Comparison of ENCODE assay signal across 10 cellular contexts in the genomic region with DNA sequence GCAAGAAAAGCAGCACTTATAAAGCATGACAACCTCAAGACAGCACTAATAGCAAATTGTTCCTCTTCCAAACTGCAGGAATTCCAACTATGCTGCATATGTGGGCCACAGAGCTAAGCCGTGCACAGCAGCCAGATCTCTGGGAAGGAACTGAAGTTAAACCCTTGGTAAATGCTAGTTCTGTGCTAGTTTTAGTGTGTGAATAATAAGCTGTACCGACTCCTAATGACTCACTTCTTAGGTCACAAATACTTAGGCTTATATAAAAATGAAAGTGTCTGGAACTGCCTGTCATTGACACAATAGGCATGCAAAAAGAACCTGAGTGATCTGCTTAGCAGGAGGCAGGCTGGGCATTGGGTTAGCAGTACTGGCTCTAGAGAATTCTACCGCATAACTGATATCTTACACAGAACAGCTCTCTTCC. TPM values are rescaled to one million over a fixed set of nuclear protein-coding genes. Genes with fewer than 3 reads are reported as not detected.
DNase-seq lines count a peak whose midpoint lies in the region; ATAC-seq and TF ChIP-seq lines count a peak whose summit lies in the region.
"Had no signal": no experiment of that assay in that cellular context is flagged by ENCODE, and none has a peak within 500 bp of the region (broad histone marks: within the 10 kb centered on the region; RNA-seq: fewer than 3 reads in every experiment).

No MANE protein-coding gene starts in this region.

- no peak overlapping the region for H2BK15ac ChIP-seq in IMR-90 (ENCODE audit: low read depth, low read length)

- no peak for TF ChIP-seq RAD21 in IMR-90 (IDR thresholded peaks at IDR 0.05; ENCODE audit: low read length)

- dilution Hi-C loops in IMR-90 (cut with HindIII; ENCODE audit: low sequenced_read_pairs, unreplicated experiment), result no loop called here

- no peaks in the 10 kb centered on the region for H3K9me1 ChIP-seq in IMR-90 (ENCODE audit: insufficient read depth, low read length)

- H3K23ac ChIP-seq in IMR-90 (ENCODE audit: low read depth, low read length), result no peak overlapping the region

- H3K56ac ChIP-seq in IMR-90 (ENCODE audit: extremely low read depth, insufficient read depth, low read length), result no peak overlapping the region

- H3K9ac ChIP-seq in IMR-90 (ENCODE audit: low read depth, low read length), result no peak overlapping the region

- no peak for TF ChIP-seq CTCF in IMR-90 (conservative IDR thresholded peaks at IDR 0.05; ENCODE audit: low read depth, low read length)

- no peak for TF ChIP-seq POLR2A in IMR-90 (IDR thresholded peaks at IDR 0.05; ENCODE audit: low read depth, low read length)

- H3K79me1 ChIP-seq in IMR-90 (ENCODE audit: low read depth in 1 of 2, low read length in 2 of 2), result no peaks in the 10 kb centered on the region

- peak; percentile 94 for ATAC-seq in IMR-90 (ENCODE audit: low read depth)
- ATAC-seq in esophagus mucosa, result peak; percentile 76
- ATAC-seq in GM21529 (IDR thresholded peaks at IDR 0.05; ENCODE audit: unreplicated experiment), result no peak
- no peak for ATAC-seq in GM21619 (IDR thresholded peaks at IDR 0.05; ENCODE audit: unreplicated experiment)

- in situ Hi-C loops in IMR-90 (cut with MboI; ENCODE audit: low sequenced_read_pairs), result no loop called here

- no peak overlapping the region for H2AFZ ChIP-seq in IMR-90 (replicated peaks; ENCODE audit: low read length, poor library complexity)

- BruUV-seq in IMR-90 (replicated peaks; lab: Mats Ljungman, UMichigan), result no TSS peak

- no peak overlapping the region for H2AK9ac ChIP-seq in IMR-90 (replicated peaks; ENCODE audit: low read depth, low read length, poor library complexity)

- H4K91ac ChIP-seq in IMR-90 (ENCODE audit: insufficient read depth, low read depth, low read length), result no peak overlapping the region

- no peak overlapping the region for H3K4ac ChIP-seq in IMR-90 (ENCODE audit: low read depth, low read length)

- intact Hi-C loops in IMR-90 (cut with micrococcal nuclease), result loop anchor here (1.0 kb wide), 1 partner anchor 21 kb away; the partner anchor contains the start of gene GTF3A

- peaks cover 4% of the 10 kb centered on the region; the same call in 1 of the 2 replicates for H3K4me1 ChIP-seq in IMR-90 (ENCODE audit: control insufficient read depth, insufficient read depth, low read length)
- peaks cover 0 to 11% of the 10 kb centered on the region in 2 donors for H3K4me1 ChIP-seq in muscle layer of duodenum (ENCODE audit: control insufficient read depth in 1 of 2, insufficient read depth in 2 of 2, low read length in 2 of 2)

- DNase-seq in A172 (ENCODE audit: low spot score), result peak; percentile 68
- peak; percentile 65 for DNase-seq in IMR-90
- DNase-seq in stimulated activated CD4-positive, alpha-beta T cell treated with anti-CD3 and anti-CD28 coated beads, Interleukin-15, amount 100 ng/mL, for 24 hours, result no peak
- DNase-seq in ureter (ENCODE audit: low spot score), result no peak
- DNase-seq: CD4-positive, CD25-positive, alpha-beta regulatory T cell had no signal

- no peak overlapping the region for H2AK5ac ChIP-seq in IMR-90 (ENCODE audit: low read depth, low read length)

- H4K8ac ChIP-seq in IMR-90 (ENCODE audit: low read depth in 2 of 2, low read length in 2 of 2), result no peak overlapping the region

- no peak overlapping the region for H3K14ac ChIP-seq in IMR-90 (replicated peaks; ENCODE audit: low read depth, low read length)

- H3K9me3 ChIP-seq in IMR-90 (ENCODE audit: control insufficient read depth, insufficient read depth, low read length) (no peaks in the 10 kb centered on the region), muscle layer of duodenum (ENCODE audit: control insufficient read depth in 1 of 2, low read length in 2 of 2) (no peaks in the 10 kb centered on the region)

- H3K36me3 ChIP-seq in IMR-90 (ENCODE audit: control insufficient read depth, insufficient read depth, low read length) (no peaks in the 10 kb centered on the region), muscle layer of duodenum (ENCODE audit: control insufficient read depth in 1 of 2, insufficient read depth in 2 of 2, low read length in 2 of 2) (no peaks in the 10 kb centered on the region)

- POLR2A ChIA-PET in IMR-90 (lab: Charles Lee; ENCODE audit: unreplicated experiment), result no interaction called here

- H3K4me3 ChIP-seq in IMR-90 (ENCODE audit: insufficient read depth, low read depth, low read length), result no peak overlapping the region
- no peak overlapping the region for H3K4me3 ChIP-seq in muscle layer of duodenum (ENCODE audit: low read depth in 1 of 2, low read length in 2 of 2)
- H3K4me3 ChIP-seq: SK-N-MC had no signal

- WGBS in IMR-90 (ENCODE audit: extremely low coverage in 2 of 2, insufficient read length in 1 of 2), 2 experiments, result no CpG with 5 or more reads among the region's 3 CpGs

- no peak overlapping the region for H2BK20ac ChIP-seq in IMR-90 (ENCODE audit: low read depth, low read length)

- CTCF ChIA-PET in IMR-90 (lab: Yijun Ruan, JAX), result interaction anchor here (3.2 kb wide), 1 partner anchor 423 kb away, joined by 13 read pairs; no protein-coding TSS in a partner anchor

- H3K27ac ChIP-seq in IMR-90 (ENCODE audit: insufficient read depth, low read length) (no peak overlapping the region; the same call in 1 of the 2 replicates), muscle layer of duodenum (ENCODE audit: low read length) (peak overlapping the region; percentile 64)
- H3K27ac ChIP-seq: SK-N-MC had no signal

- H3K27me3 ChIP-seq in IMR-90 (ENCODE audit: control insufficient read depth, insufficient read depth, low read length) (peaks cover 11% of the 10 kb centered on the region), muscle layer of duodenum (ENCODE audit: low read depth, low read length) (no peaks in the 10 kb centered on the region)

- H4K20me1 ChIP-seq in IMR-90 (ENCODE audit: insufficient read depth, low read length), result no peaks in the 10 kb centered on the region

- H4K5ac ChIP-seq in IMR-90 (ENCODE audit: low read depth, low read length), result no peak overlapping the region

- no peak overlapping the region for H2BK120ac ChIP-seq in IMR-90 (ENCODE audit: low read depth, low read length)

- no peak overlapping the region for H2BK5ac ChIP-seq in IMR-90 (ENCODE audit: low read depth, low read length, poor library complexity, severe bottlenecking)

- no peak overlapping the region for H3K18ac ChIP-seq in IMR-90 (ENCODE audit: low read depth, low read length)

- peak overlapping the region; percentile 32; the same call in 1 of the 2 replicates for H3K4me2 ChIP-seq in IMR-90 (ENCODE audit: low read depth, low read length)

TF ChIP-seq in IMR-90, 13 proteins besides CTCF, POLR2A, EP300 and RAD21:
- no peak for TF ChIP-seq MXI1 (IDR thresholded peaks at IDR 0.05; ENCODE audit: borderline replicate concordance, low read depth, low read length)
- TF ChIP-seq, protein P1, sequence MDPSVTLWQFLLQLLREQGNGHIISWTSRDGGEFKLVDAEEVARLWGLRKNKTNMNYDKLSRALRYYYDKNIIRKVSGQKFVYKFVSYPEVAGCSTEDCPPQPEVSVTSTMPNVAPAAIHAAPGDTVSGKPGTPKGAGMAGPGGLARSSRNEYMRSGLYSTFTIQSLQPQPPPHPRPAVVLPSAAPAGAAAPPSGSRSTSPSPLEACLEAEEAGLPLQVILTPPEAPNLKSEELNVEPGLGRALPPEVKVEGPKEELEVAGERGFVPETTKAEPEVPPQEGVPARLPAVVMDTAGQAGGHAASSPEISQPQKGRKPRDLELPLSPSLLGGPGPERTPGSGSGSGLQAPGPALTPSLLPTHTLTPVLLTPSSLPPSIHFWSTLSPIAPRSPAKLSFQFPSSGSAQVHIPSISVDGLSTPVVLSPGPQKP (IDR thresholded peaks at IDR 0.05; ENCODE audit: borderline replicate concordance, low read depth, low read length), result no peak
- no peak for TF ChIP-seq RFX5 (IDR thresholded peaks at IDR 0.05; ENCODE audit: low read depth, low read length)
- no peak for TF ChIP-seq BHLHE40 (IDR thresholded peaks at IDR 0.05; ENCODE audit: low read depth, low read length)

RNA-seq across cellular contexts. Expression of gene GTF3A, which starts 21.2 kb away (rescaled TPM):
- 150 and 155 TPM in 2 replicates for total RNA-seq in A172 (2014; rRNA removed; shearing (Covaris generic))
- total RNA-seq in IMR-90 (2012; rRNA removed) (116 and 148 TPM in 2 replicates), esophagus mucosa (71.1 TPM), ureter (76.2 TPM)
- polyA plus RNA-seq in IMR-90 (2012; rRNA removed), result 73.1 and 74.1 TPM in 2 replicates
- 52.0 and 62.7 TPM in 2 replicates for polyA plus RNA-seq in IMR-90 (2012; cell fraction: cytosol; rRNA removed)
- polyA plus RNA-seq in IMR-90 (2012; cell fraction: nucleus; rRNA removed; ENCODE audit: low replicate concordance), result 32.2 and 40.3 TPM in 2 replicates

RNA-seq across cellular contexts. Expression of gene MTIF3, which starts 47.1 kb away (rescaled TPM):
- 77.4 and 113 TPM in 2 replicates for total RNA-seq in A172 (2014; rRNA removed; shearing (Covaris generic))
- total RNA-seq in IMR-90 (2012; rRNA removed) (31.7 and 60.8 TPM in 2 replicates), esophagus mucosa (36.0 TPM), ureter (65.9 TPM)
- polyA plus RNA-seq in IMR-90 (2012; rRNA removed), result 36.6 and 41.0 TPM in 2 replicates
- 14.4 and 16.7 TPM in 2 replicates for polyA plus RNA-seq in IMR-90 (2012; cell fraction: cytosol; rRNA removed)
- polyA plus RNA-seq in IMR-90 (2012; cell fraction: nucleus; rRNA removed; ENCODE audit: low replicate concordance), result 20.7 and 66.0 TPM in 2 replicates

Comparison
In these comparisons a context has a peak if more than half of its experiments do, and no peak if none do; other contexts are left out.
1. DNase-seq: peak in A172 (single experiment) and IMR-90 (single experiment); none in stimulated activated CD4-positive, alpha-beta T cell treated with anti-CD3 and anti-CD28 coated beads, Interleukin-15, amount 100 ng/mL, for 24 hours (single experiment) and ureter (single experiment).
2. ATAC-seq: peak in IMR-90 (single experiment) and esophagus mucosa (single experiment); none in GM21529 (single experiment) and GM21619 (single experiment).